ENCODE assay signal across 8 cellular contexts in genomic region chr5:65742565-65743231, GRCh38. TPM values are rescaled to one million over a fixed set of nuclear protein-coding genes. Genes with fewer than 3 reads are reported as not detected.
A peak's percentile ranks its signal among the peaks of the same experiment; 100 is the strongest.
DNase-seq lines count a peak whose midpoint lies in the region; ATAC-seq, FAIRE-seq and TF ChIP-seq lines count a peak whose summit lies in the region.

No MANE protein-coding gene starts in this region.

- ATAC-seq in GM19468 (IDR thresholded peaks at IDR 0.05; ENCODE audit: extremely low read depth, unreplicated experiment) (peak; percentile 58), HG03558 (IDR thresholded peaks at IDR 0.05; ENCODE audit: extremely low read depth, unreplicated experiment) (peak; percentile 77), omental fat pad (ENCODE audit: low FRiP score) (peak; percentile 87)

- peak; percentile 16 to 29 for DNase-seq in NCI-H526 (lab: John Stamatoyannopoulos, UW)
- DNase-seq in NCI-H526 treated with DMSO at 0.1 percent for 48 hours (lab: John Stamatoyannopoulos, UW), result no peak
- DNase-seq in SK-N-SH, result peak; percentile 51
- no peak for DNase-seq in omental fat pad (ENCODE audit: low spot score)
- DNase-seq in activated CD8-positive, alpha-beta memory T cell treated with anti-CD3 and anti-CD28 coated beads, Interleukin-2, amount 50 U/mL, for 48 hours, result no peak

- no peaks in the 10 kb centered on the region for H3K9me3 ChIP-seq in SK-N-SH

- H3K4me3 ChIP-seq in SK-N-SH (ENCODE audit: low read depth in 2 of 2, low read length in 1 of 2), result no peak overlapping the region

- H3K79me2 ChIP-seq in SK-N-SH (ENCODE audit: insufficient read depth), result peaks cover 72% of the 10 kb centered on the region

- H3K4me1 ChIP-seq in SK-N-SH (ENCODE audit: control insufficient read depth in 1 of 2, insufficient read depth in 2 of 2, low read depth in 1 of 2, low read length in 1 of 2), result peaks cover 0 to 17% of the 10 kb centered on the region in 2 experiments; a peak in 1 of 4 replicates

- H2AFZ ChIP-seq in SK-N-SH (ENCODE audit: low read depth), result no peak overlapping the region

- FAIRE-seq in endometrium (lab: Jason Lieb, UNC), result peak; percentile 48

- 24% methylated on average over 4 of the region's 4 CpGs for WGBS in SK-N-SH (ENCODE audit: low lambda C conversion rate)

- peak overlapping the region; percentile 16; the same call in 1 of the 2 replicates for H3K9ac ChIP-seq in SK-N-SH

- peak overlapping the region; percentile 19 for H3K4me2 ChIP-seq in SK-N-SH

- POLR2A ChIA-PET in SK-N-SH (lab: Yijun Ruan, JAX), result no interaction called here

- peak overlapping the region in 1 of 2 experiments; percentile 67; a peak in 2 of 4 replicates for H3K27ac ChIP-seq in SK-N-SH (ENCODE audit: low read depth in 2 of 2, low read length in 1 of 2)

- no peak for TF ChIP-seq EP300 in SK-N-SH (IDR thresholded peaks at IDR 0.05; ENCODE audit: borderline replicate concordance in 1 of 2, low read depth in 1 of 2, low read length in 1 of 2)

- CTCF ChIA-PET in SK-N-SH (lab: Yijun Ruan, JAX), result interaction anchor here (0.6 to 2.5 kb wide), 9 partner anchors 9 to 183 kb away, joined by 3 to 8 read pairs (median 3); no protein-coding TSS in a partner anchor

- H3K36me3 ChIP-seq in SK-N-SH (replicated peaks in 1 of 2; ENCODE audit: control insufficient read depth in 1 of 2, insufficient read depth in 2 of 2, low read length in 1 of 2), result peaks cover 0 to 5% of the 10 kb centered on the region in 2 experiments

- peak; percentile 84 for TF ChIP-seq CTCF in SK-N-SH (IDR thresholded peaks at IDR 0.05)
- TF ChIP-seq CTCF in omental fat pad (IDR thresholded peaks at IDR 0.05), result peak in 1 of 3 donors; percentile 13

- TF ChIP-seq RAD21 in SK-N-SH (IDR thresholded peaks at IDR 0.05; ENCODE audit: low read length), result peak; percentile 89

- no peaks in the 10 kb centered on the region for H4K20me1 ChIP-seq in SK-N-SH (ENCODE audit: insufficient read depth)

- H3K27me3 ChIP-seq in SK-N-SH (ENCODE audit: insufficient read depth), result no peaks in the 10 kb centered on the region

- H3F3A ChIP-seq in SK-N-SH (replicated peaks; ENCODE audit: insufficient read depth), result peaks cover 18% of the 10 kb centered on the region

- no peaks in the 10 kb centered on the region for H3K9me2 ChIP-seq in SK-N-SH

TF ChIP-seq in SK-N-SH, 30 proteins besides CTCF, POLR2A, EP300 and RAD21:
- TF ChIP-seq NFIC (IDR thresholded peaks at IDR 0.05; ENCODE audit: borderline replicate concordance) (peak; percentile 46; the same call in 1 of the 2 replicates), FOSL2 (IDR thresholded peaks at IDR 0.05; ENCODE audit: borderline replicate concordance, low read depth) (peak; percentile 39; the same call in 1 of the 2 replicates), SMC3 (IDR thresholded peaks at IDR 0.05; ENCODE audit: low read depth, low read length) (peak; percentile 71), RFX5 (IDR thresholded peaks at IDR 0.05; ENCODE audit: low read length) (no peak), TAF1 (IDR thresholded peaks at IDR 0.05; ENCODE audit: borderline replicate concordance, low read depth, low read length) (no peak)

RNA-seq across cellular contexts. Expression of gene NLN, which starts 20.7 kb away (rescaled TPM):
- 17.1 and 20.0 TPM in 2 replicates for polyA plus RNA-seq in SK-N-SH (2012; rRNA removed)
- polyA plus RNA-seq in SK-N-SH (2012; cell fraction: cytosol; rRNA removed), result 21.2 and 24.0 TPM in 2 replicates
- polyA plus RNA-seq in SK-N-SH (2012; cell fraction: nucleus; rRNA removed), result 6.1 and 11.5 TPM in 2 replicates
- total RNA-seq in omental fat pad, result 10 to 100 TPM in 3 of 4 donors, 1 to 10 TPM in 1; 8.4 to 31.6 (median 14.5) TPM

RNA-seq across cellular contexts. Expression of gene SGTB, which starts 20.8 kb away (rescaled TPM):
- polyA plus RNA-seq in SK-N-SH (2012; rRNA removed), result 3.5 and 4.9 TPM in 2 replicates
- polyA plus RNA-seq in SK-N-SH (2012; cell fraction: cytosol; rRNA removed), result 6.1 and 7.6 TPM in 2 replicates
- polyA plus RNA-seq in SK-N-SH (2012; cell fraction: nucleus; rRNA removed), result 2.4 and 3.8 TPM in 2 replicates
- total RNA-seq in omental fat pad, result 10 to 100 TPM in 2 of 4 donors, 1 to 10 TPM in 2; 5.7 to 12.6 (median 10.4) TPM

Comparison
In these comparisons a context has a peak if more than half of its experiments do, and no peak if none do; other contexts are left out.
1. DNase-seq: peak in NCI-H526 (2 of 2) and SK-N-SH (single experiment); none in NCI-H526 treated with DMSO at 0.1 percent for 48 hours (single experiment), omental fat pad (single experiment) and activated CD8-positive, alpha-beta memory T cell treated with anti-CD3 and anti-CD28 coated beads, Interleukin-2, amount 50 U/mL, for 48 hours (single experiment).
2. Peak in every context shown above with its lines, with median percentiles within 50 percentile points of each other: ATAC-seq.